Comparison of ENCODE assay signal across 1 cellular context in genomic region chr4:42425146-42426065, GRCh38.
TF ChIP-seq lines count a peak whose summit lies in the region.

No MANE protein-coding gene starts in this region.

TF ChIP-seq in H1, 55 proteins besides CTCF, POLR2A, EP300 and RAD21 (continued from another document):
- TF ChIP-seq ATF3 (IDR thresholded peaks at IDR 0.05; ENCODE audit: insufficient read depth, low read depth, low read length) = no peak
- peak; percentile 75; the same call in 1 of the 2 replicates for TF ChIP-seq POU5F1 (IDR thresholded peaks at IDR 0.05; ENCODE audit: low read depth, low read length)
- TF ChIP-seq SIRT6 (IDR thresholded peaks at IDR 0.05; ENCODE audit: low read length) = no peak
- no peak for TF ChIP-seq SRF (IDR thresholded peaks at IDR 0.05; ENCODE audit: low read depth, low read length)
- TF ChIP-seq MAFK (IDR thresholded peaks at IDR 0.05; ENCODE audit: low read depth, low read length) = no peak
- no peak for TF ChIP-seq CREB1 (IDR thresholded peaks at IDR 0.05)
- no peak for TF ChIP-seq ZNF274 (IDR thresholded peaks at IDR 0.05; ENCODE audit: borderline replicate concordance, extremely low read depth, low read length)
- no peak for TF ChIP-seq TAF7 (optimal IDR thresholded peaks at IDR 0.05; ENCODE audit: borderline replicate concordance, low read depth, low read length)
- peak; percentile 31 for TF ChIP-seq NANOG (IDR thresholded peaks at IDR 0.05; ENCODE audit: insufficient read depth, low read depth, low read length, poor library complexity, severe bottlenecking)
